16 cellular contexts compared by ENCODE assay signal in genomic region chr15:49809894-49810594, GRCh38.
"Had no signal": no experiment of that assay in that cellular context is flagged by ENCODE, and none has a peak within 500 bp of the region (broad histone marks: within the 10 kb centered on the region; RNA-seq: fewer than 3 reads in every experiment).

No MANE protein-coding gene starts in this region.

- FAIRE-seq: keratinocyte had no signal

- DNase-seq: activated CD4-positive, alpha-beta T cell treated with anti-CD3 and anti-CD28 coated beads for 4 hours; activated naive CD4-positive, alpha-beta T cell treated with anti-CD3 and anti-CD28 coated beads, Interleukin-2, amount 10 ng/mL, durations not matched to agents 7 days and 5 days; amniotic stem cell; brain microvascular endothelial cell; dorsolateral prefrontal cortex; foreskin keratinocyte; left lung; naive B cell; posterior cingulate gyrus; transverse colon had no signal

- H3K27me3 ChIP-seq: brain microvascular endothelial cell, dorsolateral prefrontal cortex, esophagus muscularis mucosa, foreskin keratinocyte, left lung, transverse colon had no signal

- H3K4me3 ChIP-seq: dorsolateral prefrontal cortex, esophagus muscularis mucosa, left lung, SK-N-MC, smooth muscle cell, transverse colon had no signal

- ATAC-seq: foreskin keratinocyte, left lung had no signal

- H3K27ac ChIP-seq: brain microvascular endothelial cell, dorsolateral prefrontal cortex, foreskin keratinocyte, left lung, SK-N-MC, transverse colon had no signal

- H3K4me2 ChIP-seq: smooth muscle cell had no signal

- H3K9me3 Mint-ChIP-seq: activated naive CD4-positive, alpha-beta T cell treated with anti-CD3 and anti-CD28 coated beads, Interleukin-2, amount 10 ng/mL, durations not matched to agents 7 days and 5 days had no signal

- H3K36me3 ChIP-seq: brain microvascular endothelial cell, esophagus muscularis mucosa, left lung, transverse colon had no signal

- H3K27ac Mint-ChIP-seq: activated naive CD4-positive, alpha-beta T cell treated with anti-CD3 and anti-CD28 coated beads, Interleukin-2, amount 10 ng/mL, durations not matched to agents 7 days and 5 days; activated T-helper 2 cell treated with anti-CD3 and anti-CD28 coated beads, Interferon-gamma antibody, Interleukin-2, Interleukin-4, amounts not matched to agents 10 μg/mL and 5 μg/mL and 100 μg/mL, durations not matched to agents 14 hours and 24 hours and 36 hours; mesothelial cell of epicardium; naive B cell had no signal

- H3K36me3 Mint-ChIP-seq: activated naive CD4-positive, alpha-beta T cell treated with anti-CD3 and anti-CD28 coated beads, Interleukin-2, amount 10 ng/mL, durations not matched to agents 7 days and 5 days had no signal

- H3K4me3 Mint-ChIP-seq: activated naive CD4-positive, alpha-beta T cell treated with anti-CD3 and anti-CD28 coated beads, Interleukin-2, amount 10 ng/mL, durations not matched to agents 7 days and 5 days; mesothelial cell of epicardium; naive B cell had no signal

- H3K27me3 Mint-ChIP-seq: activated naive CD4-positive, alpha-beta T cell treated with anti-CD3 and anti-CD28 coated beads, Interleukin-2, amount 10 ng/mL, durations not matched to agents 7 days and 5 days had no signal

- H3K4me1 Mint-ChIP-seq: activated naive CD4-positive, alpha-beta T cell treated with anti-CD3 and anti-CD28 coated beads, Interleukin-2, amount 10 ng/mL, durations not matched to agents 7 days and 5 days; mesothelial cell of epicardium; naive B cell had no signal

- H3K9me3 ChIP-seq: esophagus muscularis mucosa, left lung, transverse colon had no signal

- H3K4me1 ChIP-seq: foreskin keratinocyte, left lung had no signal
